22 cellular contexts compared by ENCODE assay signal in genomic region chr4:10087152-10087791, GRCh38. TPM values are rescaled to one million over a fixed set of nuclear protein-coding genes. Genes with fewer than 3 reads are reported as not detected.
DNase-seq lines count a peak whose midpoint lies in the region; ATAC-seq, FAIRE-seq and TF ChIP-seq lines count a peak whose summit lies in the region.
"Had no signal": no experiment of that assay in that cellular context is flagged by ENCODE, and none has a peak within 500 bp of the region (broad histone marks: within the 10 kb centered on the region; RNA-seq: fewer than 3 reads in every experiment).

No MANE protein-coding gene starts in this region.

- H3K27me3 Mint-ChIP-seq in effector memory CD8-positive, alpha-beta T cell, result no peaks in the 10 kb centered on the region
- H3K27me3 Mint-ChIP-seq: activated CD4-positive, alpha-beta memory T cell treated with anti-CD3 and anti-CD28 coated beads for 36 hours had no signal

- no peak for ATAC-seq in activated naive CD4-positive, alpha-beta T cell treated with anti-CD3 and anti-CD28 coated beads, Interleukin-2, amount 50 U/mL, for 72 hours
- no peak for ATAC-seq in effector memory CD8-positive, alpha-beta T cell (replicated peaks)
- ATAC-seq in upper lobe of right lung, result no peak
- ATAC-seq: GM12878, Panc1, pancreas had no signal

- peak overlapping the region in 1 of 2 donors; percentile 31 for H3K4me3 Mint-ChIP-seq in effector memory CD8-positive, alpha-beta T cell
- H3K4me3 Mint-ChIP-seq: activated CD4-positive, alpha-beta memory T cell treated with anti-CD3 and anti-CD28 coated beads for 36 hours had no signal

- peak overlapping the region; percentile 52 for H2AK5ac ChIP-seq in mesenchymal stem cell (ENCODE audit: low read length, severe bottlenecking)
- no peak overlapping the region for H2AK5ac ChIP-seq in mesendoderm (ENCODE audit: low read length)

- no peak overlapping the region for H3K23ac ChIP-seq in mesenchymal stem cell (ENCODE audit: low read length in 2 of 2)
- H3K23ac ChIP-seq in mesendoderm (ENCODE audit: low read length), result no peak overlapping the region

- no peak overlapping the region for H2AFZ ChIP-seq in mesenchymal stem cell (ENCODE audit: low read depth, low read length)

- H3K18ac ChIP-seq in mesenchymal stem cell (ENCODE audit: low read depth in 1 of 2, low read length in 2 of 2) (no peak overlapping the region), mesendoderm (ENCODE audit: low read length) (no peak overlapping the region)

- H3K79me1 ChIP-seq in mesenchymal stem cell (replicated peaks; ENCODE audit: low read length, poor library complexity, severe bottlenecking) (peaks cover 16% of the 10 kb centered on the region), mesendoderm (ENCODE audit: low read length) (peaks cover 22% of the 10 kb centered on the region)

- no peak for TF ChIP-seq CTCF in upper lobe of right lung (IDR thresholded peaks at IDR 0.05)

- H3K9ac ChIP-seq in mesenchymal stem cell (ENCODE audit: low read length) (peak overlapping the region; percentile 18), mesendoderm (ENCODE audit: low read length) (no peak overlapping the region)

- H3K27ac ChIP-seq in mesenchymal stem cell (ENCODE audit: low read length, poor library complexity, severe bottlenecking) (no peak overlapping the region), upper lobe of right lung (no peak overlapping the region), caudate nucleus (ENCODE audit: low read depth, low read length) (no peak overlapping the region), mesendoderm (ENCODE audit: low read depth, low read length) (no peak overlapping the region)
- H3K27ac ChIP-seq: pancreas, stomach had no signal

- no peak overlapping the region for H2BK12ac ChIP-seq in mesenchymal stem cell (ENCODE audit: low read length in 2 of 2)

- H3K36me3 Mint-ChIP-seq in activated naive CD4-positive, alpha-beta T cell treated with anti-CD3 and anti-CD28 coated beads, Interleukin-2, amount 50 U/mL, for 72 hours, result peaks cover 16 to 26% of the 10 kb centered on the region in 2 donors
- H3K36me3 Mint-ChIP-seq in effector memory CD8-positive, alpha-beta T cell (ENCODE audit: insufficient read depth), result peaks cover 91% of the 10 kb centered on the region

- H3K4ac ChIP-seq in mesenchymal stem cell (ENCODE audit: low read depth in 1 of 2, low read length in 2 of 2) (no peak overlapping the region), mesendoderm (ENCODE audit: low read depth, low read length) (no peak overlapping the region)

- no peak overlapping the region for H4K8ac ChIP-seq in mesenchymal stem cell (ENCODE audit: low read length)
- no peak overlapping the region for H4K8ac ChIP-seq in mesendoderm (ENCODE audit: low read depth, low read length)

- H2BK5ac ChIP-seq in mesenchymal stem cell (ENCODE audit: low read depth, low read length, poor library complexity, severe bottlenecking), result no peak overlapping the region
- H2BK5ac ChIP-seq in mesendoderm (ENCODE audit: low read length), result no peak overlapping the region

- no peak overlapping the region for H4K5ac ChIP-seq in mesendoderm (ENCODE audit: low read length)

- no peak for FAIRE-seq in HTR-8/SVneo (lab: Jason Lieb, UNC)
- FAIRE-seq: GM12878, H1, islet of Langerhans, pancreas, TTC549, urothelium cell line had no signal

- H2BK120ac ChIP-seq in mesenchymal stem cell (ENCODE audit: low read depth, low read length), result no peak overlapping the region
- no peak overlapping the region for H2BK120ac ChIP-seq in mesendoderm (ENCODE audit: low read depth, low read length)

- 99% methylated on average over 12 of the region's 12 CpGs for WGBS in mesenchymal stem cell
- no CpG with 5 or more reads among the region's 12 CpGs for WGBS in mesendoderm (ENCODE audit: extremely low coverage, insufficient coverage, low lambda C conversion rate)

- H2BK15ac ChIP-seq in mesenchymal stem cell (ENCODE audit: low read depth, poor library complexity, severe bottlenecking) (no peak overlapping the region), mesendoderm (replicated peaks; ENCODE audit: low read depth) (no peak overlapping the region)

- no peaks in the 10 kb centered on the region for H3K9me3 ChIP-seq in mesenchymal stem cell (ENCODE audit: control insufficient read depth, low read length)
- H3K9me3 ChIP-seq in upper lobe of right lung, result no peaks in the 10 kb centered on the region
- H3K9me3 ChIP-seq: Caco-2, pancreas, stomach had no signal

- no peak overlapping the region for H4K91ac ChIP-seq in mesenchymal stem cell (ENCODE audit: low read length)

- H3K4me1 ChIP-seq in mesenchymal stem cell (ENCODE audit: control insufficient read depth, insufficient read depth, low read depth, low read length) (peaks cover 80% of the 10 kb centered on the region), upper lobe of right lung (peaks cover 24% of the 10 kb centered on the region), mesendoderm (ENCODE audit: control insufficient read depth, low read depth, low read length) (no peaks in the 10 kb centered on the region)
- H3K4me1 ChIP-seq: pancreas had no signal

- H3K36me3 ChIP-seq in mesenchymal stem cell (ENCODE audit: control insufficient read depth in 1 of 2, insufficient read depth in 2 of 2, low read depth in 1 of 2, low read length in 2 of 2), result peaks cover 79 to 99% of the 10 kb centered on the region in 2 experiments
- peaks cover 97% of the 10 kb centered on the region for H3K36me3 ChIP-seq in upper lobe of right lung
- peaks cover 45% of the 10 kb centered on the region for H3K36me3 ChIP-seq in mesendoderm (ENCODE audit: control insufficient read depth, insufficient read depth, low read length)

- intact Hi-C loops in upper lobe of right lung (cut with DNase I), result no loop called here

- H3K4me2 ChIP-seq in mesenchymal stem cell (ENCODE audit: low read length, poor library complexity, severe bottlenecking) (no peak overlapping the region), mesendoderm (ENCODE audit: low read length) (no peak overlapping the region)

- no peaks in the 10 kb centered on the region for H3K9me3 Mint-ChIP-seq in activated naive CD4-positive, alpha-beta T cell treated with anti-CD3 and anti-CD28 coated beads, Interleukin-2, amount 50 U/mL, for 72 hours
- H3K9me3 Mint-ChIP-seq in effector memory CD8-positive, alpha-beta T cell, result no peaks in the 10 kb centered on the region
- H3K9me3 Mint-ChIP-seq: activated CD4-positive, alpha-beta memory T cell treated with anti-CD3 and anti-CD28 coated beads for 36 hours had no signal

- no peak overlapping the region for H3K4me3 ChIP-seq in mesenchymal stem cell (ENCODE audit: insufficient read depth in 1 of 2, low read depth in 1 of 2, low read length in 2 of 2)
- no peak overlapping the region for H3K4me3 ChIP-seq in upper lobe of right lung
- no peak overlapping the region for H3K4me3 ChIP-seq in mesendoderm (ENCODE audit: low read length)
- H3K4me3 ChIP-seq: GM12878, pancreas, stomach had no signal

- H3K56ac ChIP-seq in mesendoderm (ENCODE audit: low read length), result no peak overlapping the region

- H3K79me2 ChIP-seq in mesendoderm (ENCODE audit: control insufficient read depth, insufficient read depth, low read length), result peaks cover 16% of the 10 kb centered on the region

- H3K4me1 Mint-ChIP-seq in effector memory CD8-positive, alpha-beta T cell (ENCODE audit: low read depth in 2 of 2), result peaks cover 10 to 13% of the 10 kb centered on the region in 2 donors

- H3K27me3 ChIP-seq in mesenchymal stem cell (ENCODE audit: control insufficient read depth in 1 of 2, insufficient read depth in 1 of 2, low read length in 2 of 2) (no peaks in the 10 kb centered on the region), upper lobe of right lung (no peaks in the 10 kb centered on the region), mesendoderm (ENCODE audit: insufficient read depth, low read length, poor library complexity) (no peaks in the 10 kb centered on the region)
- H3K27me3 ChIP-seq: pancreas, stomach had no signal

- no peak overlapping the region for H3K14ac ChIP-seq in mesenchymal stem cell (ENCODE audit: low read length in 2 of 2)

- H3K27ac Mint-ChIP-seq in activated naive CD4-positive, alpha-beta T cell treated with anti-CD3 and anti-CD28 coated beads, Interleukin-2, amount 50 U/mL, for 72 hours, result peak overlapping the region; percentile 5 to 79
- peak overlapping the region; percentile 79 to 87 for H3K27ac Mint-ChIP-seq in effector memory CD8-positive, alpha-beta T cell
- H3K27ac Mint-ChIP-seq: activated CD4-positive, alpha-beta memory T cell treated with anti-CD3 and anti-CD28 coated beads for 36 hours had no signal

- peak in 1 of 2 donors; percentile 47 for DNase-seq in activated naive CD4-positive, alpha-beta T cell treated with anti-CD3 and anti-CD28 coated beads, Interleukin-2, amount 50 U/mL, for 72 hours (ENCODE audit: low spot score in 2 of 2)
- DNase-seq in activated naive CD4-positive, alpha-beta T cell treated with Interleukin-2 at 50 U/mL for 16 hours, result no peak
- DNase-seq in effector memory CD8-positive, alpha-beta T cell, result no peak
- DNase-seq in mesenchymal stem cell (no peak), upper lobe of right lung (peak; percentile 35), caudate nucleus (lab: John Stamatoyannopoulos, UW) (no peak), mesendoderm (no peak), HTR-8/SVneo (ENCODE audit: insufficient read length, low spot score) (no peak)
- DNase-seq: activated CD4-positive, alpha-beta memory T cell treated with anti-CD3 and anti-CD28 coated beads for 36 hours; Caco-2; Kasumi-1; NCI-H2171; NCI-H774; stimulated activated CD4-positive, alpha-beta T cell treated with anti-CD3 and anti-CD28 coated beads, Interleukin-12 subunit alpha, Interleukin-12 subunit beta, amount 100 ng/mL, for 4 hours; stomach had no signal

RNA-seq across cellular contexts. Expression of gene WDR1, which starts 29.3 kb away (rescaled TPM):
- total RNA-seq in activated naive CD4-positive, alpha-beta T cell treated with anti-CD3 and anti-CD28 coated beads, Interleukin-2, amount 50 U/mL, for 72 hours, result 100 to 1,000 TPM; 382 to 520 TPM
- polyA plus RNA-seq in mesenchymal stem cell (2013, experiment 1 of 2), result 208 TPM
- 215 TPM for polyA plus RNA-seq in mesenchymal stem cell (2013, experiment 2 of 2)
- total RNA-seq in upper lobe of right lung, result 234 TPM
- 261 TPM for polyA plus RNA-seq in mesendoderm (2013, experiment 1 of 2)
- polyA plus RNA-seq in mesendoderm (2013, experiment 2 of 2), result 261 TPM
